Comparison of ENCODE assay signal across 17 cellular contexts in genomic region chr1:179575497-179576314, GRCh38. TPM values are rescaled to one million over a fixed set of nuclear protein-coding genes. Genes with fewer than 3 reads are reported as not detected.
DNase-seq lines count a peak whose midpoint lies in the region; ATAC-seq and TF ChIP-seq lines count a peak whose summit lies in the region.
"Had no signal": no experiment of that assay in that cellular context is flagged by ENCODE, and none has a peak within 500 bp of the region (broad histone marks: within the 10 kb centered on the region; RNA-seq: fewer than 3 reads in every experiment).

Gene NPHS2, minus strand, starts transcription at chr1:179575948. Its CDS starts 84 bp downstream, at chr1:179575864.

- H3K79me2 ChIP-seq in mesendoderm (ENCODE audit: control insufficient read depth, insufficient read depth, low read length) (no peaks in the 10 kb centered on the region), Karpas-422 (ENCODE audit: low read length) (no peaks in the 10 kb centered on the region)

- H3K36me3 ChIP-seq in ectodermal cell (ENCODE audit: control insufficient read depth, insufficient read depth, low read length) (no peaks in the 10 kb centered on the region), mesendoderm (ENCODE audit: control insufficient read depth, insufficient read depth, low read length) (no peaks in the 10 kb centered on the region), upper lobe of right lung (no peaks in the 10 kb centered on the region), Karpas-422 (ENCODE audit: insufficient read depth, low read length) (no peaks in the 10 kb centered on the region)

- H2AFZ ChIP-seq in Karpas-422 (ENCODE audit: low read length), result no peak within 1 kb of the TSS

- H3K27me3 ChIP-seq in right cardiac atrium (ENCODE audit: control insufficient read depth, insufficient read depth) (peaks cover 10% of the 10 kb centered on the region), ectodermal cell (ENCODE audit: control insufficient read depth, insufficient read depth, low read length, poor library complexity, severe bottlenecking) (peaks cover 45% of the 10 kb centered on the region), mesendoderm (ENCODE audit: insufficient read depth, low read length, poor library complexity) (peaks cover 19% of the 10 kb centered on the region), upper lobe of right lung (peaks cover 41% of the 10 kb centered on the region), Karpas-422 (ENCODE audit: low read length) (no peaks in the 10 kb centered on the region)

- TF ChIP-seq CTCF in upper lobe of right lung (IDR thresholded peaks at IDR 0.05), result no peak
- no peak for TF ChIP-seq CTCF in RWPE1 (conservative IDR thresholded peaks at IDR 0.05; ENCODE audit: low read depth)

- peak within 1 kb of the TSS; percentile 14 for H3K4me2 ChIP-seq in mesendoderm (ENCODE audit: low read length)
- H3K4me2 ChIP-seq in Karpas-422 (ENCODE audit: low read depth, low read length, poor library complexity, severe bottlenecking), result no peak within 1 kb of the TSS

- no peak within 1 kb of the TSS for H3K23ac ChIP-seq in mesendoderm (ENCODE audit: low read length)

- WGBS in right cardiac atrium, result 4% methylated on average over 77 of the region's 77 CpGs
- WGBS in ectodermal cell, 2 experiments, result 4 to 5% methylated on average over 76 to 77 of the region's 77 CpGs
- no CpG with 5 or more reads among the region's 77 CpGs for WGBS in mesendoderm (ENCODE audit: extremely low coverage, insufficient coverage, low lambda C conversion rate)

- no peak within 1 kb of the TSS for H3K4ac ChIP-seq in mesendoderm (ENCODE audit: low read depth, low read length)

- no peak within 1 kb of the TSS for H2BK5ac ChIP-seq in mesendoderm (ENCODE audit: low read length)

- CTCF ChIA-PET in RWPE1 (lab: Yijun Ruan, JAX), result no interaction called here

- ATAC-seq in right cardiac atrium, result peak in 1 of 2 donors; percentile 29
- no peak for ATAC-seq in left ventricle myocardium superior
- ATAC-seq in upper lobe of right lung, result peak; percentile 25
- ATAC-seq: activated CD8-positive, alpha-beta T cell treated with anti-CD3 and anti-CD28 coated beads, Interleukin-2, amount 10 ng/mL, durations not matched to agents 7 days and 5 days; body of pancreas had no signal

- H3K4me3 ChIP-seq in right cardiac atrium (ENCODE audit: low read length) (peak within 1 kb of the TSS; percentile 9), ectodermal cell (ENCODE audit: insufficient read depth, low read depth, low read length) (peak within 1 kb of the TSS; percentile 35), mesendoderm (ENCODE audit: low read length) (no peak within 1 kb of the TSS), upper lobe of right lung (no peak within 1 kb of the TSS), Karpas-422 (ENCODE audit: low read length) (no peak within 1 kb of the TSS)
- H3K4me3 ChIP-seq: body of pancreas had no signal

- no peak within 1 kb of the TSS for H4K8ac ChIP-seq in mesendoderm (ENCODE audit: low read depth, low read length)

- DNase-seq in right cardiac atrium (peak in 1 of 3 donors; percentile 37), left ventricle myocardium superior (no peak), mesendoderm (no peak), upper lobe of right lung (no peak), Karpas-422 (no peak), RWPE1 (ENCODE audit: low spot score) (no peak), NCI-H146 treated with DMSO at 0.1 percent for 48 hours (lab: John Stamatoyannopoulos, UW; ENCODE audit: unreplicated experiment) (no peak)
- DNase-seq: activated CD8-positive, alpha-beta T cell treated with anti-CD3 and anti-CD28 coated beads, Interleukin-2, amount 10 ng/mL, durations not matched to agents 7 days and 5 days; activated gamma-delta T cell; mammary epithelial cell; NCI-H345; stimulated activated CD4-positive, alpha-beta T cell treated with anti-CD3 and anti-CD28 coated beads, Interleukin-2, amount 100 ng/mL, for 48 hours; T-helper 9 cell had no signal

- no peak within 1 kb of the TSS for H2BK15ac ChIP-seq in mesendoderm (replicated peaks; ENCODE audit: low read depth)

- H3K9me3 ChIP-seq in right cardiac atrium (ENCODE audit: control insufficient read depth, low read length), result no peaks in the 10 kb centered on the region
- no peaks in the 10 kb centered on the region for H3K9me3 ChIP-seq in ectodermal cell (ENCODE audit: control insufficient read depth, low read length)
- H3K9me3 ChIP-seq in upper lobe of right lung, result no peaks in the 10 kb centered on the region
- H3K9me3 ChIP-seq in Karpas-422 (ENCODE audit: low read length), result no peaks in the 10 kb centered on the region
- H3K9me3 ChIP-seq: body of pancreas had no signal

- H2BK120ac ChIP-seq in mesendoderm (ENCODE audit: low read depth, low read length), result no peak within 1 kb of the TSS

- H4K5ac ChIP-seq in mesendoderm (ENCODE audit: low read length), result no peak within 1 kb of the TSS

- no peak within 1 kb of the TSS for H3K56ac ChIP-seq in mesendoderm (ENCODE audit: low read length)

- POLR2A ChIA-PET in RWPE1 (lab: Yijun Ruan, JAX; ENCODE audit: low non-redundant PET), result interaction anchor here (0.7 kb wide), 1 partner anchor 108 kb away, joined by 3 read pairs; no protein-coding TSS in a partner anchor

- no peak within 1 kb of the TSS for H3K27ac ChIP-seq in right cardiac atrium (ENCODE audit: low read length)
- H3K27ac ChIP-seq in ectodermal cell (ENCODE audit: insufficient read depth, low read depth, low read length, poor library complexity, severe bottlenecking), result no peak within 1 kb of the TSS
- H3K27ac ChIP-seq in mesendoderm (ENCODE audit: low read depth, low read length), result no peak within 1 kb of the TSS
- no peak within 1 kb of the TSS for H3K27ac ChIP-seq in upper lobe of right lung
- H3K27ac ChIP-seq in Karpas-422 (ENCODE audit: low read length), result no peak within 1 kb of the TSS
- no peak within 1 kb of the TSS for H3K27ac ChIP-seq in RWPE1
- H3K27ac ChIP-seq: body of pancreas had no signal

- H3K9ac ChIP-seq in mesendoderm (ENCODE audit: low read length) (no peak within 1 kb of the TSS), Karpas-422 (ENCODE audit: low read length) (no peak within 1 kb of the TSS)

- H3K79me1 ChIP-seq in mesendoderm (ENCODE audit: low read length), result no peaks in the 10 kb centered on the region

- H3K9me2 ChIP-seq in Karpas-422 (replicated peaks; ENCODE audit: insufficient read depth, low read length), result no peaks in the 10 kb centered on the region

- H4K20me1 ChIP-seq in Karpas-422 (ENCODE audit: insufficient read depth, low read depth, low read length), result no peaks in the 10 kb centered on the region

- no peaks in the 10 kb centered on the region for H3K4me1 ChIP-seq in right cardiac atrium (ENCODE audit: control insufficient read depth, insufficient read depth, low read length)
- H3K4me1 ChIP-seq in ectodermal cell (ENCODE audit: control insufficient read depth, insufficient read depth, low read length), result no peaks in the 10 kb centered on the region
- H3K4me1 ChIP-seq in mesendoderm (ENCODE audit: control insufficient read depth, low read depth, low read length), result no peaks in the 10 kb centered on the region
- H3K4me1 ChIP-seq in upper lobe of right lung, result no peaks in the 10 kb centered on the region
- H3K4me1 ChIP-seq in Karpas-422 (ENCODE audit: low read length), result no peaks in the 10 kb centered on the region

- H2AK5ac ChIP-seq in mesendoderm (ENCODE audit: low read length), result no peak within 1 kb of the TSS

- no peak within 1 kb of the TSS for H3K18ac ChIP-seq in mesendoderm (ENCODE audit: low read length)

- intact Hi-C loops in right cardiac atrium (cut with DNase I), result no loop called here
- intact Hi-C loops in left ventricle myocardium superior (cut with micrococcal nuclease), result no loop called here
- intact Hi-C loops in upper lobe of right lung (cut with DNase I), result no loop called here

RNA-seq across cellular contexts. Expression of gene NPHS2, which starts in this region (rescaled TPM):
- total RNA-seq in right cardiac atrium (not detected), left ventricle myocardium superior (not detected), upper lobe of right lung (not detected)
- polyA plus RNA-seq in right cardiac atrium, result not detected
- polyA plus RNA-seq in ectodermal cell (2013, experiment 1 of 4), result not detected
- polyA plus RNA-seq in ectodermal cell (2013, experiment 2 of 4), result not detected
- not detected for polyA plus RNA-seq in ectodermal cell (2013, experiment 3 of 4)
- polyA plus RNA-seq in ectodermal cell (2013, experiment 4 of 4), result not detected
- polyA plus RNA-seq in mesendoderm (2013, experiment 1 of 2), result not detected
- not detected for polyA plus RNA-seq in mesendoderm (2013, experiment 2 of 2)
- total RNA-seq in Karpas-422 (2014; rRNA removed; shearing (Covaris generic); ENCODE audit: low replicate concordance), result not detected in 2 replicates
- total RNA-seq: activated CD8-positive, alpha-beta T cell treated with anti-CD3 and anti-CD28 coated beads, Interleukin-2, amount 10 ng/mL, durations not matched to agents 7 days and 5 days; body of pancreas; glomerular endothelial cell; mammary epithelial cell; pulmonary artery endothelial cell had no signal
- polyA plus RNA-seq: mammary epithelial cell had no signal

Comparison
In these comparisons a context has a peak if more than half of its experiments do, and no peak if none do; other contexts are left out.
1. Peak in ATAC-seq in upper lobe of right lung; RNA of the gene not detected or under 1 TPM.
2. H3K4me3 ChIP-seq: peak in right cardiac atrium (single experiment) and ectodermal cell (single experiment); none in mesendoderm (single experiment), upper lobe of right lung (single experiment) and Karpas-422 (single experiment).